9 cellular contexts compared by ENCODE assay signal in the genomic region with DNA sequence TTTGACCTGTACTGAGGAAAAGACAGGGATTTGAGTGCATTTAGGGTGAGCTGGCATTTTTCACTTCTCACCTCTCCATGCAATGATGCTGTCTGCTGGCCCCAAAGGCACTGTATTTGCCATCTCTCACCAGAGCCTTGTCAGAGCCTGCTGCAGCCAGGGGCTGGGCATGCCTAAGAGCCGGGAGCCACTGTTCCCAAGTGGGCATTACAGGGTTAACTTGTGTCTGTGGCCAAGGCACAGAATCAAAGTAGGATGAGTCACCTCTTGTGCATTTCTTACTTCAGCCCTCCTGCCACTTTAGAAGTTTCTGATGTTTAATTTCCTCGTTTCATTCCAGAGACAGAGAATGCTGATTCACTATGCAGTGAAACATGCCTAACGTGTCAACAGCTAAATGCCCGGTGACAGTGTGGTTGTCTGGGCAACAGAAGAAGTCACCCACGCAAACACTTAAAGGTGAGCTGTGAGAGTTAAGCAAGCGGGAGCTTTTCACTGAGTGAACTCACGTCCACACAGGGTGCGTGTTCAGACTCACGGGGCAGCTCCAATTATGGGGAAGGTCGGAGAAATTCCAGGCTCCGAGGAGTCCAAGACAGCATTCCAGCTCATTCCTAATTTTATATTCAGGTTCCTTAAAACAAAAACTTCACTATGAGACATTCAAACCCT. TPM values are rescaled to one million over a fixed set of nuclear protein-coding genes. Genes with fewer than 3 reads are reported as not detected.
DNase-seq lines count a peak whose midpoint lies in the region; ATAC-seq, FAIRE-seq and TF ChIP-seq lines count a peak whose summit lies in the region.
"Had no signal": no experiment of that assay in that cellular context is flagged by ENCODE, and none has a peak within 500 bp of the region (broad histone marks: within the 10 kb centered on the region; RNA-seq: fewer than 3 reads in every experiment).

No MANE protein-coding gene starts in this region.

- peaks cover 0 to 6% (median 0%) of the 10 kb centered on the region in 11 donors for H3K9me3 ChIP-seq in heart right ventricle
- H3K9me3 ChIP-seq in small intestine (ENCODE audit: control insufficient read depth, low read depth): no peaks in the 10 kb centered on the region

- no peak overlapping the region for H3K4me3 Mint-ChIP-seq in WTC11
- H3K4me3 Mint-ChIP-seq: neural crest cell had no signal

- H3K4me3 ChIP-seq in heart right ventricle (no peak overlapping the region), small intestine (ENCODE audit: low read depth in 1 of 2, low read length in 2 of 2) (no peak overlapping the region)

- ATAC-seq in HG03103 (IDR thresholded peaks at IDR 0.05; ENCODE audit: low read depth, unreplicated experiment): peak; percentile 60
- ATAC-seq in WTC11: peak; percentile 68
- ATAC-seq in heart right ventricle: peak; percentile 26 to 77 (median 46)
- no peak for ATAC-seq in GM18873 (IDR thresholded peaks at IDR 0.05; ENCODE audit: low FRiP score, unreplicated experiment)

- intact Hi-C loops in heart right ventricle (cut with DNase I): no loop called here

- peaks cover 24% of the 10 kb centered on the region for H3K9me3 Mint-ChIP-seq in WTC11

- FAIRE-seq in small intestine (lab: Jason Lieb, UNC): no peak

- peaks cover 10% of the 10 kb centered on the region for H3K36me3 Mint-ChIP-seq in WTC11

- no peaks in the 10 kb centered on the region; the same call in 1 of the 2 replicates for H3K27me3 Mint-ChIP-seq in WTC11 (ENCODE audit: low read depth)

- H3K36me3 ChIP-seq in heart right ventricle: no peaks in the 10 kb centered on the region
- H3K36me3 ChIP-seq in small intestine (ENCODE audit: control insufficient read depth in 2 of 2, insufficient read depth in 2 of 2, low read length in 2 of 2): no peaks in the 10 kb centered on the region

- H3K27ac Mint-ChIP-seq in WTC11: 0 out of 2 replicates have a peak overlapping the region, but pooled peaks have one; percentile 54

- in situ Hi-C loops in Caki2 (cut with HindIII; ENCODE audit: low pct_unique_long_range_greater_than_20kb, low sequenced_read_pairs): no loop called here

- H3K27me3 ChIP-seq in heart right ventricle (peaks cover 0 to 3% (median 0%) of the 10 kb centered on the region in 7 donors), small intestine (ENCODE audit: control insufficient read depth in 2 of 2, insufficient read depth in 2 of 2, low read length in 2 of 2) (no peaks in the 10 kb centered on the region)

- DNase-seq in Caki2 (ENCODE audit: low read depth) (peak; percentile 99), WTC11 (ENCODE audit: low spot score) (no peak), heart right ventricle (no peak), small intestine (peak; percentile 59), NCI-H2081 (lab: John Stamatoyannopoulos, UW) (no peak)
- DNase-seq in activated naive CD4-positive, alpha-beta T cell treated with Interleukin-2 at 50 U/mL for 16 hours: no peak

- CTCF ChIA-PET in WTC11 (lab: Charles Lee): no interaction called here

- TF ChIP-seq CTCF in WTC11 (IDR thresholded peaks at IDR 0.05): no peak
- TF ChIP-seq CTCF in heart right ventricle (IDR thresholded peaks at IDR 0.05): no peak

- POLR2A ChIA-PET in WTC11 (lab: Charles Lee): no interaction called here

- WGBS in heart right ventricle, 2 donors: 20 to 24% methylated on average over 11 of the region's 11 CpGs
- WGBS in small intestine, 3 donors: 11 to 21% (median 15%) methylated on average over 11 of the region's 11 CpGs

- peaks cover 23% of the 10 kb centered on the region for H3K4me1 Mint-ChIP-seq in WTC11

- H3K27ac ChIP-seq in heart right ventricle: peak overlapping the region in 3 of 10 donors; percentile 15 to 52 (median 19)
- peak overlapping the region in 1 of 2 donors; percentile 9 for H3K27ac ChIP-seq in small intestine (ENCODE audit: low read depth in 1 of 2, low read length in 1 of 2)

- H3K4me1 ChIP-seq in heart right ventricle (peaks cover 0 to 28% (median 11%) of the 10 kb centered on the region in 9 donors), small intestine (ENCODE audit: control insufficient read depth in 2 of 2, insufficient read depth in 1 of 2, low read depth in 1 of 2, low read length in 1 of 2) (no peaks in the 10 kb centered on the region)

TF ChIP-seq in WTC11, 78 proteins besides CTCF, POLR2A, EP300 and RAD21 (continues in another document):
- TF ChIP-seq NFATC4 (CRISPR knock-in tag; IDR thresholded peaks at IDR 0.05) (no peak), SP1 (CRISPR knock-in tag; conservative IDR thresholded peaks at IDR 0.05) (no peak), GABPB1 (CRISPR knock-in tag; IDR thresholded peaks at IDR 0.05) (no peak), SOX15 (CRISPR knock-in tag; IDR thresholded peaks at IDR 0.05) (no peak), USF1 (CRISPR knock-in tag; IDR thresholded peaks at IDR 0.05) (no peak), ZMAT4 (CRISPR knock-in tag; IDR thresholded peaks at IDR 0.05) (no peak), JAZF1 (CRISPR knock-in tag; IDR thresholded peaks at IDR 0.05) (no peak), ZSCAN18 (CRISPR knock-in tag; IDR thresholded peaks at IDR 0.05) (no peak), TP53 (CRISPR knock-in tag; IDR thresholded peaks at IDR 0.05) (no peak), TCF7 (CRISPR knock-in tag; IDR thresholded peaks at IDR 0.05; ENCODE audit: low read depth) (no peak), ZNF416 (CRISPR knock-in tag; IDR thresholded peaks at IDR 0.05) (no peak), CREB1 (CRISPR knock-in tag; IDR thresholded peaks at IDR 0.05) (no peak), JUN (CRISPR knock-in tag; IDR thresholded peaks at IDR 0.05) (no peak)
- TF ChIP-seq, protein P1, sequence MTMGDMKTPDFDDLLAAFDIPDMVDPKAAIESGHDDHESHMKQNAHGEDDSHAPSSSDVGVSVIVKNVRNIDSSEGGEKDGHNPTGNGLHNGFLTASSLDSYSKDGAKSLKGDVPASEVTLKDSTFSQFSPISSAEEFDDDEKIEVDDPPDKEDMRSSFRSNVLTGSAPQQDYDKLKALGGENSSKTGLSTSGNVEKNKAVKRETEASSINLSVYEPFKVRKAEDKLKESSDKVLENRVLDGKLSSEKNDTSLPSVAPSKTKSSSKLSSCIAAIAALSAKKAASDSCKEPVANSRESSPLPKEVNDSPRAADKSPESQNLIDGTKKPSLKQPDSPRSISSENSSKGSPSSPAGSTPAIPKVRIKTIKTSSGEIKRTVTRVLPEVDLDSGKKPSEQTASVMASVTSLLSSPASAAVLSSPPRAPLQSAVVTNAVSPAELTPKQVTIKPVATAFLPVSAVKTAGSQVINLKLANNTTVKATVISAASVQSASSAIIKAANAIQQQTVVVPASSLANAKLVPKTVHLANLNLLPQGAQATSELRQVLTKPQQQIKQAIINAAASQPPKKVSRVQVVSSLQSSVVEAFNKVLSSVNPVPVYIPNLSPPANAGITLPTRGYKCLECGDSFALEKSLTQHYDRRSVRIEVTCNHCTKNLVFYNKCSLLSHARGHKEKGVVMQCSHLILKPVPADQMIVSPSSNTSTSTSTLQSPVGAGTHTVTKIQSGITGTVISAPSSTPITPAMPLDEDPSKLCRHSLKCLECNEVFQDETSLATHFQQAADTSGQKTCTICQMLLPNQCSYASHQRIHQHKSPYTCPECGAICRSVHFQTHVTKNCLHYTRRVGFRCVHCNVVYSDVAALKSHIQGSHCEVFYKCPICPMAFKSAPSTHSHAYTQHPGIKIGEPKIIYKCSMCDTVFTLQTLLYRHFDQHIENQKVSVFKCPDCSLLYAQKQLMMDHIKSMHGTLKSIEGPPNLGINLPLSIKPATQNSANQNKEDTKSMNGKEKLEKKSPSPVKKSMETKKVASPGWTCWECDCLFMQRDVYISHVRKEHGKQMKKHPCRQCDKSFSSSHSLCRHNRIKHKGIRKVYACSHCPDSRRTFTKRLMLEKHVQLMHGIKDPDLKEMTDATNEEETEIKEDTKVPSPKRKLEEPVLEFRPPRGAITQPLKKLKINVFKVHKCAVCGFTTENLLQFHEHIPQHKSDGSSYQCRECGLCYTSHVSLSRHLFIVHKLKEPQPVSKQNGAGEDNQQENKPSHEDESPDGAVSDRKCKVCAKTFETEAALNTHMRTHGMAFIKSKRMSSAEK (CRISPR knock-in tag; IDR thresholded peaks at IDR 0.05; ENCODE audit: borderline replicate concordance): no peak

RNA-seq across cellular contexts. Expression of gene IGFBP3, which starts 57.1 kb away (rescaled TPM):
- total RNA-seq in Caki2 (2014; rRNA removed; shearing (Covaris generic); ENCODE audit: low replicate concordance): 354 and 370 TPM in 2 replicates
- 2.9 to 4.9 TPM (median 4.3 TPM) in 3 replicates for total RNA-seq in WTC11 (2021)
- 100 to 1,000 TPM in 1 of 10 donors, 10 to 100 TPM in 9; 32.1 to 104 (median 63.7) TPM for total RNA-seq in heart right ventricle
- polyA plus RNA-seq in heart right ventricle: 100 to 1,000 TPM in 1 of 2 donors, 10 to 100 TPM in 1; 82.8 to 183 TPM
- 10 to 100 TPM in 1 of 3 donors, 1 to 10 TPM in 2; 1.6 to 92.1 (median 7.0) TPM for polyA plus RNA-seq in small intestine

Comparison
In these comparisons a context has a peak if more than half of its experiments do, and no peak if none do; other contexts are left out.
1. DNase-seq: peak in Caki2 (single experiment) and small intestine (single experiment); none in WTC11 (single experiment), heart right ventricle (0 of 2), activated naive CD4-positive, alpha-beta T cell treated with Interleukin-2 at 50 U/mL for 16 hours (single experiment) and NCI-H2081 (0 of 2).